Comparison of ENCODE assay signal across 8 cellular contexts in the genomic region with DNA sequence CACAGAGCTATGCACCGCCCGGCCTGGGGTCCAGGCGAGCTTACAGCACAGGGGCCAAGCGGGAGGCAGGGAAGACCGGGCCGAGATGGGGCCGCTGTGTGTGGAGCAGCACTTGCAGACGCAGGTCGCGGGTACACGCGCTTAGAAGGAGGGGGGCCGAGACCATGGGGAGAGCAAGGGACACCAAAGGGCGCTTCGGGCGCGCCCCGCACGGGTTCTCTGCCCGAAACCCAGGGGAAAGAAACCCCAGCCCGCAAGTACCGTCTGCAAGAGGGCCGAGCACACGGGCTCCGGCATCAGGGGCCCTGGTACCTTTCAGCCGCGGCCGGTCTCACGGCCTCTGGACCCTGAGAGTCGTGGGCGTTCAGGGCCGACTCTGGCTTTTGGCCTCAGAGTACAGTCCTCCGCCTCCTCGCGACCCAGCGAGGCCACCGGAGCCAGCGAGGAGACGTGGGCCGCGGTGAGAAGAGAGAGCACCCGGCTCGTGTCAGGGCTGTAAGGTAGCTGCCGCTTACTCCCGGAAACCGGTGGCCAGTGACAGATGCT. TPM values are rescaled to one million over a fixed set of nuclear protein-coding genes. Genes with fewer than 3 reads are reported as not detected.
DNase-seq lines count a peak whose midpoint lies in the region; ATAC-seq and TF ChIP-seq lines count a peak whose summit lies in the region.

No MANE protein-coding gene starts in this region.

- in situ Hi-C loops in gastrocnemius medialis (cut with MboI; ENCODE audit: low sequenced_read_pairs in 4 of 4), result no loop called here

- H3K27ac Mint-ChIP-seq in activated naive CD4-positive, alpha-beta T cell treated with anti-CD3 and anti-CD28 coated beads for 36 hours, result peak overlapping the region; percentile 98

- H3K36me3 Mint-ChIP-seq in activated naive CD4-positive, alpha-beta T cell treated with anti-CD3 and anti-CD28 coated beads for 36 hours (ENCODE audit: low read depth), result peaks cover 2% of the 10 kb centered on the region

- no peaks in the 10 kb centered on the region for H3K9me3 ChIP-seq in heart right ventricle
- no peaks in the 10 kb centered on the region for H3K9me3 ChIP-seq in gastrocnemius medialis

- H3K9me3 Mint-ChIP-seq in activated naive CD4-positive, alpha-beta T cell treated with anti-CD3 and anti-CD28 coated beads for 36 hours, result no peaks in the 10 kb centered on the region

- TF ChIP-seq POLR2A in gastrocnemius medialis (IDR thresholded peaks at IDR 0.05), result no peak

- CTCF ChIA-PET in activated naive CD4-positive, alpha-beta T cell treated with anti-CD3 and anti-CD28 coated beads for 36 hours (lab: Charles Lee), result interaction anchor here (0.5 to 1.3 kb wide), 4 partner anchors 21 to 417 kb away, joined by 3 to 6 read pairs (median 3); no protein-coding TSS in a partner anchor

- H3K4me1 Mint-ChIP-seq in activated naive CD4-positive, alpha-beta T cell treated with anti-CD3 and anti-CD28 coated beads for 36 hours (ENCODE audit: low read depth), result peaks cover 2% of the 10 kb centered on the region

- H3K27ac ChIP-seq in heart right ventricle (peak overlapping the region in 9 of 10 donors; percentile 78 to 98 (median 88)), gastrocnemius medialis (peak overlapping the region; percentile 90 to 96 (median 92))

- peaks cover 0 to 8% (median 4%) of the 10 kb centered on the region in 9 donors for H3K4me1 ChIP-seq in heart right ventricle
- peaks cover 6 to 7% of the 10 kb centered on the region in 2 donors for H3K4me1 ChIP-seq in gastrocnemius medialis

- DNase-seq in HT-29 (ENCODE audit: low spot score) (peak; percentile 10), heart right ventricle (peak in 1 of 2 donors; percentile 11), gastrocnemius medialis (no peak), COR-L47 (lab: John Stamatoyannopoulos, UW) (no peak)
- DNase-seq in activated naive CD4-positive, alpha-beta T cell treated with anti-CD3 and anti-CD28 coated beads for 36 hours, result peak; percentile 11

- no peaks in the 10 kb centered on the region for H3K27me3 Mint-ChIP-seq in activated naive CD4-positive, alpha-beta T cell treated with anti-CD3 and anti-CD28 coated beads for 36 hours (ENCODE audit: low read depth)

- ATAC-seq in GM18498 (IDR thresholded peaks at IDR 0.05; ENCODE audit: unreplicated experiment) (peak; percentile 5), heart right ventricle (peak in 2 of 8 donors; percentile 0), gastrocnemius medialis (no peak), esophagus mucosa (no peak), GM21423 (IDR thresholded peaks at IDR 0.05; ENCODE audit: unreplicated experiment) (no peak)

- H3K27me3 ChIP-seq in heart right ventricle (no peaks in the 10 kb centered on the region), gastrocnemius medialis (no peaks in the 10 kb centered on the region)

- no peak for TF ChIP-seq CTCF in heart right ventricle (IDR thresholded peaks at IDR 0.05)
- no peak for TF ChIP-seq CTCF in gastrocnemius medialis (IDR thresholded peaks at IDR 0.05 in 4 of 5, conservative IDR thresholded peaks at IDR 0.05 in 1 of 5)

- intact Hi-C loops in activated naive CD4-positive, alpha-beta T cell treated with anti-CD3 and anti-CD28 coated beads for 36 hours (cut with micrococcal nuclease), result no loop called here
- intact Hi-C loops in heart right ventricle (cut with DNase I), result no loop called here
- intact Hi-C loops in gastrocnemius medialis (cut with DNase I; ENCODE audit: low total_unique reads), result loop anchor here (10.0 kb wide), 1 partner anchor 427 kb away; a partner anchor contains a TSS

- H3K4me3 ChIP-seq in heart right ventricle (peak overlapping the region; percentile 44 to 85 (median 76)), gastrocnemius medialis (peak overlapping the region; percentile 69 to 84 (median 74))

- H3K36me3 ChIP-seq in heart right ventricle (no peaks in the 10 kb centered on the region), gastrocnemius medialis (no peaks in the 10 kb centered on the region)

- 1 to 2% methylated on average over 46 of the region's 46 CpGs for WGBS in heart right ventricle, 2 donors

- H3K4me3 Mint-ChIP-seq in activated naive CD4-positive, alpha-beta T cell treated with anti-CD3 and anti-CD28 coated beads for 36 hours, result peak overlapping the region; percentile 88

RNA-seq across cellular contexts. Expression of a gene that starts 0.3 kb away (rescaled TPM):
- 45.0 and 45.6 TPM in 2 replicates for total RNA-seq in HT-29 (2014; rRNA removed; shearing (Covaris generic))
- total RNA-seq in activated naive CD4-positive, alpha-beta T cell treated with anti-CD3 and anti-CD28 coated beads for 36 hours, result 10 to 100 TPM; 28.1 to 28.4 TPM
- total RNA-seq in heart right ventricle (10 to 100 TPM; 19.0 to 28.2 (median 23.9) TPM), gastrocnemius medialis (10 to 100 TPM in 3 of 4 donors, 1 to 10 TPM in 1; 7.2 to 17.1 (median 11.0) TPM), esophagus mucosa (19.6 TPM)
- polyA plus RNA-seq in heart right ventricle, result 10 to 100 TPM; 16.4 to 39.2 TPM

RNA-seq across cellular contexts. Expression of a gene that starts 8.6 kb away (rescaled TPM):
- 0.47 TPM in 1 of 2 replicates, not detected in the other for total RNA-seq in HT-29 (2014; rRNA removed; shearing (Covaris generic))
- not detected for total RNA-seq in activated naive CD4-positive, alpha-beta T cell treated with anti-CD3 and anti-CD28 coated beads for 36 hours
- total RNA-seq in heart right ventricle (not detected), gastrocnemius medialis (not detected), esophagus mucosa (not detected)
- polyA plus RNA-seq in heart right ventricle, result under 1 TPM in 1 of 2 donors, not detected in 1; 0.07 TPM

RNA-seq across cellular contexts. Expression of a gene that starts 57.0 kb away (rescaled TPM):
- total RNA-seq in HT-29 (2014; rRNA removed; shearing (Covaris generic)), result not detected in 2 replicates
- not detected for total RNA-seq in activated naive CD4-positive, alpha-beta T cell treated with anti-CD3 and anti-CD28 coated beads for 36 hours
- total RNA-seq in heart right ventricle, result not detected
- not detected for polyA plus RNA-seq in heart right ventricle
- not detected for total RNA-seq in gastrocnemius medialis
- not detected for total RNA-seq in esophagus mucosa

Comparison
In these comparisons a context has a peak if more than half of its experiments do, and no peak if none do; other contexts are left out.
1. DNase-seq: peak in HT-29 (single experiment) and activated naive CD4-positive, alpha-beta T cell treated with anti-CD3 and anti-CD28 coated beads for 36 hours (single experiment); none in gastrocnemius medialis (0 of 2) and COR-L47 (single experiment).